In genomic region chr13:94617389-94618000, GRCh38 we compare ENCODE assay signal across 8 cellular contexts. TPM values are rescaled to one million over a fixed set of nuclear protein-coding genes. Genes with fewer than 3 reads are reported as not detected.
DNase-seq lines count a peak whose midpoint lies in the region; ATAC-seq, FAIRE-seq and TF ChIP-seq lines count a peak whose summit lies in the region.

No MANE protein-coding gene starts in this region.

- H3K4me1 Mint-ChIP-seq in endodermal cell (no peaks in the 10 kb centered on the region), neural progenitor cell (no peaks in the 10 kb centered on the region)

- ATAC-seq in HG02642 (IDR thresholded peaks at IDR 0.05; ENCODE audit: poor library complexity, unreplicated experiment) (peak; percentile 49), Panc1 (no peak), GM21825 (IDR thresholded peaks at IDR 0.05; ENCODE audit: unreplicated experiment) (no peak)

- DNase-seq in DMS79 (lab: John Stamatoyannopoulos, UW) (peak; percentile 41), Panc1 (ENCODE audit: low read depth, low spot score) (no peak), endodermal cell (peak; percentile 49), neural progenitor cell (ENCODE audit: low spot score) (no peak), NCI-H1048 (lab: John Stamatoyannopoulos, UW) (no peak)

- H3K27me3 ChIP-seq in Panc1 (ENCODE audit: control insufficient read depth, insufficient read depth, low read length) (no peaks in the 10 kb centered on the region), endodermal cell (ENCODE audit: control insufficient read depth, insufficient read depth, low read length, poor library complexity, severe bottlenecking) (no peaks in the 10 kb centered on the region), neural progenitor cell (no peaks in the 10 kb centered on the region)

- H3K36me3 ChIP-seq in Panc1 (ENCODE audit: control insufficient read depth, insufficient read depth, low read length) (peaks cover 9% of the 10 kb centered on the region), endodermal cell (ENCODE audit: control insufficient read depth, insufficient read depth, low read length) (peaks cover 57% of the 10 kb centered on the region), neural progenitor cell (no peaks in the 10 kb centered on the region)

- CTCF ChIA-PET in Panc1 (lab: Charles Lee) = interaction anchor here (0.7 to 1.3 kb wide), 3 partner anchors 182 to 188 kb away, joined by 3 to 7 read pairs (median 3); no protein-coding TSS in a partner anchor

- no peaks in the 10 kb centered on the region for H3K27me3 Mint-ChIP-seq in endodermal cell (ENCODE audit: insufficient read depth)
- H3K27me3 Mint-ChIP-seq in neural progenitor cell (ENCODE audit: insufficient read depth, low read depth) = no peaks in the 10 kb centered on the region

- no peaks in the 10 kb centered on the region for H3K9me3 ChIP-seq in Panc1 (ENCODE audit: control insufficient read depth, insufficient read depth, low read depth, low read length)
- no peaks in the 10 kb centered on the region for H3K9me3 ChIP-seq in endodermal cell (ENCODE audit: control insufficient read depth, low read length)
- no peaks in the 10 kb centered on the region for H3K9me3 ChIP-seq in neural progenitor cell (ENCODE audit: low read depth)

- WGBS in endodermal cell (ENCODE audit: insufficient coverage in 1 of 2, insufficient read length in 1 of 2), 2 experiments = 72% methylated on average over 3 of the region's 4 CpGs; no CpG with 5 or more reads in 1 of the 2 experiments

- POLR2A ChIA-PET in Panc1 (lab: Charles Lee) = no interaction called here

- H3K4me3 ChIP-seq in Panc1 (ENCODE audit: low read depth in 2 of 2, low read length in 2 of 2) = no peak overlapping the region
- H3K4me3 ChIP-seq in endodermal cell (ENCODE audit: low read length) = no peak overlapping the region
- no peak overlapping the region for H3K4me3 ChIP-seq in neural progenitor cell

- peaks cover 5% of the 10 kb centered on the region for H3F3A ChIP-seq in neural progenitor cell (ENCODE audit: low read depth)

- intact Hi-C loops in Panc1 (cut with micrococcal nuclease; ENCODE audit: unreplicated experiment) = loop anchor here (5.0 kb wide), 1 partner anchor 180 kb away; no protein-coding TSS in a partner anchor

- in situ Hi-C loops in Panc1 (cut with HindIII; ENCODE audit: low pct_unique_long_range_greater_than_20kb, low sequenced_read_pairs) = no loop called here

- H3K79me2 ChIP-seq in neural progenitor cell (ENCODE audit: low read depth) = no peaks in the 10 kb centered on the region

- H3K4me2 ChIP-seq in neural progenitor cell = no peak overlapping the region

- peak; percentile 95 for FAIRE-seq in A204.1 (lab: Jason Lieb, UNC)

- H3K9me3 Mint-ChIP-seq in endodermal cell = no peaks in the 10 kb centered on the region
- H3K9me3 Mint-ChIP-seq in neural progenitor cell = no peaks in the 10 kb centered on the region

- H3K4me3 Mint-ChIP-seq in endodermal cell (no peak overlapping the region), neural progenitor cell (no peak overlapping the region)

- H3K9ac ChIP-seq in endodermal cell (ENCODE audit: extremely low read depth, low read length, poor library complexity, severe bottlenecking) (no peak overlapping the region), neural progenitor cell (no peak overlapping the region)

- no TSS peak for BruUV-seq in Panc1 (replicated peaks; lab: Mats Ljungman, UMichigan)

- H4K20me1 ChIP-seq in neural progenitor cell (ENCODE audit: low read depth) = no peaks in the 10 kb centered on the region

- TF ChIP-seq CTCF in Panc1 (IDR thresholded peaks at IDR 0.05) = peak; percentile 48; the same call in 1 of the 2 replicates
- peak; percentile 71 for TF ChIP-seq CTCF in endodermal cell (conservative IDR thresholded peaks at IDR 0.05)
- peak; percentile 73 for TF ChIP-seq CTCF in neural progenitor cell (IDR thresholded peaks at IDR 0.05)

- H3K4me1 ChIP-seq in Panc1 (ENCODE audit: control insufficient read depth, insufficient read depth, low read length) (no peaks in the 10 kb centered on the region), endodermal cell (ENCODE audit: control insufficient read depth, insufficient read depth, low read length) (no peaks in the 10 kb centered on the region), neural progenitor cell (no peaks in the 10 kb centered on the region)

- H2AFZ ChIP-seq in neural progenitor cell (replicated peaks) = no peak overlapping the region

- no peak overlapping the region for H3K27ac Mint-ChIP-seq in endodermal cell
- H3K27ac Mint-ChIP-seq in neural progenitor cell = no peak overlapping the region

- H3K36me3 Mint-ChIP-seq in endodermal cell (ENCODE audit: low read depth) = peaks cover 30% of the 10 kb centered on the region
- H3K36me3 Mint-ChIP-seq in neural progenitor cell = peaks cover 14% of the 10 kb centered on the region

- no peak overlapping the region for H3K27ac ChIP-seq in Panc1 (ENCODE audit: low read length)
- H3K27ac ChIP-seq in endodermal cell (ENCODE audit: low read depth, low read length) = no peak overlapping the region
- no peak overlapping the region for H3K27ac ChIP-seq in neural progenitor cell

RNA-seq across cellular contexts. Expression of gene GPR180, which starts 15.8 kb away (rescaled TPM):
- total RNA-seq in Panc1 (2021; ENCODE audit: unreplicated experiment) (7.1 TPM), endodermal cell (1 to 10 TPM; 6.6 to 6.9 TPM), neural progenitor cell (ENCODE audit: low replicate concordance) (9.7 and 16.5 TPM in 2 replicates)
- 2.6 TPM for polyA plus RNA-seq in Panc1 (2012; ENCODE audit: insufficient read length)
- 5.3 TPM for polyA plus RNA-seq in endodermal cell (2013, experiment 1 of 2)
- 5.4 TPM for polyA plus RNA-seq in endodermal cell (2013, experiment 2 of 2)

RNA-seq across cellular contexts. Expression of gene TGDS, which starts 21.5 kb away (rescaled TPM):
- 7.9 TPM for total RNA-seq in Panc1 (2021; ENCODE audit: unreplicated experiment)
- 4.7 TPM for polyA plus RNA-seq in Panc1 (2012; ENCODE audit: insufficient read length)
- 10 to 100 TPM; 11.3 to 14.1 TPM for total RNA-seq in endodermal cell
- polyA plus RNA-seq in endodermal cell (2013, experiment 1 of 2) = 17.5 TPM
- polyA plus RNA-seq in endodermal cell (2013, experiment 2 of 2) = 18.5 TPM
- total RNA-seq in neural progenitor cell (ENCODE audit: low replicate concordance) = 24.3 and 41.2 TPM in 2 replicates

Comparison
In these comparisons a context has a peak if more than half of its experiments do, and no peak if none do; other contexts are left out.
1. DNase-seq: peak in DMS79 (single experiment) and endodermal cell (single experiment); none in Panc1 (single experiment), neural progenitor cell (single experiment) and NCI-H1048 (single experiment).
2. Peak in every context shown above with its lines, with median percentiles within 50 percentile points of each other: CTCF ChIP-seq.